In genomic region chr12:110282956-110283817, GRCh38 we compare ENCODE assay signal across 8 cellular contexts. TPM values are rescaled to one million over a fixed set of nuclear protein-coding genes. Genes with fewer than 3 reads are reported as not detected.
DNase-seq lines count a peak whose midpoint lies in the region; ATAC-seq, FAIRE-seq and TF ChIP-seq lines count a peak whose summit lies in the region.

No MANE protein-coding gene starts in this region.

- no peak overlapping the region for H3K27ac ChIP-seq in OCI-LY7 (ENCODE audit: low read depth, low read length, poor library complexity, severe bottlenecking)
- H3K27ac ChIP-seq in psoas muscle, result peak overlapping the region; percentile 96

- H3K4me2 ChIP-seq in OCI-LY7 (ENCODE audit: low read length), result peak overlapping the region; percentile 87

- no peaks in the 10 kb centered on the region for H3K27me3 ChIP-seq in psoas muscle (ENCODE audit: insufficient read depth in 3 of 3, low read length in 2 of 3)

- no peaks in the 10 kb centered on the region for H3K9me2 ChIP-seq in OCI-LY7 (ENCODE audit: insufficient read depth, low read length)

- H3K36me3 ChIP-seq in OCI-LY7 (ENCODE audit: insufficient read depth, low read length) (peaks cover 64% of the 10 kb centered on the region), psoas muscle (ENCODE audit: insufficient read depth in 1 of 2, low read depth in 1 of 2) (peaks cover 0 to 54% of the 10 kb centered on the region in 2 donors)

- BruUV-seq in OCI-LY7 (replicated peaks; lab: Mats Ljungman, UMichigan), result no TSS peak

- POLR2A ChIA-PET in OCI-LY7 (lab: Charles Lee), result interaction anchor here (0.8 kb wide), 1 partner anchor 286 kb away, joined by 3 read pairs; no protein-coding TSS in a partner anchor

- TF ChIP-seq CTCF in GM12875 (IDR thresholded peaks at IDR 0.05; ENCODE audit: borderline replicate concordance, insufficient read depth, low read depth, low read length) (no peak), OCI-LY7 (conservative IDR thresholded peaks at IDR 0.05; ENCODE audit: low read length) (no peak), epithelial cell of esophagus (IDR thresholded peaks at IDR 0.05; ENCODE audit: insufficient read depth, low read depth, low read length, missing control alignments) (no peak), psoas muscle (IDR thresholded peaks at IDR 0.05) (no peak), D721Med (IDR thresholded peaks at IDR 0.05; ENCODE audit: insufficient read depth, missing control alignments) (no peak)

- CTCF ChIA-PET in OCI-LY7 (lab: Charles Lee; ENCODE audit: unreplicated experiment), result no interaction called here

- FAIRE-seq in D721Med (lab: Jason Lieb, UNC), result no peak

- H4K20me1 ChIP-seq in OCI-LY7 (ENCODE audit: insufficient read depth, low read length), result peaks cover 35% of the 10 kb centered on the region

- H3K9me3 ChIP-seq in OCI-LY7 (ENCODE audit: low read length) (no peaks in the 10 kb centered on the region), psoas muscle (no peaks in the 10 kb centered on the region)

- peaks cover 67% of the 10 kb centered on the region for H3K79me2 ChIP-seq in OCI-LY7 (ENCODE audit: insufficient read depth, low read depth, low read length)

- 19 to 26% (median 21%) methylated on average over 7 of the region's 7 CpGs for WGBS in psoas muscle, 3 donors

- H3K4me1 ChIP-seq in OCI-LY7 (ENCODE audit: insufficient read depth, low read length, poor library complexity, severe bottlenecking) (peaks cover 57% of the 10 kb centered on the region), psoas muscle (peaks cover 22% of the 10 kb centered on the region)

- peak; percentile 24 for DNase-seq in OCI-LY7 (ENCODE audit: low spot score)
- DNase-seq in epithelial cell of esophagus (ENCODE audit: low read depth), result no peak
- no peak for DNase-seq in psoas muscle
- no peak for DNase-seq in NCI-H774 (lab: John Stamatoyannopoulos, UW)
- no peak for DNase-seq in D721Med (ENCODE audit: insufficient read length, low spot score)
- DNase-seq in left colon, result no peak

- intact Hi-C loops in OCI-LY7 (cut with micrococcal nuclease; ENCODE audit: unreplicated experiment), result loop anchor here (2.0 to 10.0 kb wide), 2 partner anchors 286 to 302 kb away; partner anchors contain the start of genes GIT2 and PPTC7
- intact Hi-C loops in psoas muscle (cut with DNase I), result loop anchor here in 1 of 2 donors (5.0 kb wide), 1 partner anchor 176 kb away; no protein-coding TSS in a partner anchor
- intact Hi-C loops in left colon (cut with DNase I, micrococcal nuclease), result no loop called here

- H3K4me3 ChIP-seq in GM12875 (ENCODE audit: low read depth, low read length), result peak overlapping the region; percentile 89
- peak overlapping the region; percentile 86 for H3K4me3 ChIP-seq in OCI-LY7 (ENCODE audit: low read depth, low read length, poor library complexity, severe bottlenecking)
- H3K4me3 ChIP-seq in epithelial cell of esophagus (ENCODE audit: low read length), result peak overlapping the region; percentile 97
- peak overlapping the region; percentile 96 for H3K4me3 ChIP-seq in psoas muscle

- H2AFZ ChIP-seq in OCI-LY7 (ENCODE audit: low read length), result no peak overlapping the region

- ATAC-seq in psoas muscle (peak; percentile 33 to 53 (median 40)), GM21360 (IDR thresholded peaks at IDR 0.05; ENCODE audit: unreplicated experiment) (no peak), left colon (no peak)

RNA-seq across cellular contexts. Expression of gene ATP2A2, which starts 2.1 kb away (rescaled TPM):
- total RNA-seq in OCI-LY7 (2014; rRNA removed; shearing (Covaris generic)), result 84.1 and 93.5 TPM in 2 replicates
- total RNA-seq in OCI-LY7 (2022) (166 and 178 TPM in 2 replicates), psoas muscle (1,000 to 10,000 TPM; 1,152 to 2,814 (median 1,810) TPM), left colon (100 to 1,000 TPM; 248 to 279 TPM)
- polyA plus RNA-seq in psoas muscle, result 1,000 to 10,000 TPM in 2 of 3 donors, 100 to 1,000 TPM in 1; 691 to 1,378 (median 1,014) TPM

Comparison
In these comparisons a context has a peak if more than half of its experiments do, and no peak if none do; other contexts are left out.
1. ATAC-seq: peak in psoas muscle (4 of 4); none in GM21360 (single experiment) and left colon (single experiment).
2. RNA of gene ATP2A2, which starts 2.1 kb away (total RNA-seq): 1,152 to 2,814 TPM in psoas muscle; 248 to 279 TPM in left colon and 84.1 to 178 TPM in OCI-LY7; every median in the first group is over 4 times any median in the second.
3. Peak in every context shown above with its lines, with median percentiles within 50 percentile points of each other: H3K4me3 ChIP-seq.